Comparison of ENCODE assay signal across 8 cellular contexts in genomic region chr21:45596704-45597318, GRCh38. TPM values are rescaled to one million over a fixed set of nuclear protein-coding genes. Genes with fewer than 3 reads are reported as not detected.
A peak's percentile ranks its signal among the peaks of the same experiment; 100 is the strongest.
DNase-seq lines count a peak whose midpoint lies in the region; ATAC-seq and TF ChIP-seq lines count a peak whose summit lies in the region.

No MANE protein-coding gene starts in this region.

- peaks cover 12% of the 10 kb centered on the region for H3K27me3 Mint-ChIP-seq in glutamatergic neuron (ENCODE audit: unreplicated experiment)

- H3K27me3 ChIP-seq in uterus = no peaks in the 10 kb centered on the region

- intact Hi-C loops in posterior vena cava (cut with DNase I) = no loop called here
- intact Hi-C loops in uterus (cut with DNase I; ENCODE audit: low total_unique reads) = no loop called here

- H3K27ac Mint-ChIP-seq in glutamatergic neuron (ENCODE audit: unreplicated experiment) = peak overlapping the region; percentile 5

- peaks cover 9% of the 10 kb centered on the region for H3K4me1 Mint-ChIP-seq in glutamatergic neuron (ENCODE audit: low read depth, unreplicated experiment)

- H3K4me3 Mint-ChIP-seq in glutamatergic neuron (ENCODE audit: unreplicated experiment) = peak overlapping the region; percentile 20

- no peak for TF ChIP-seq POLR2A in uterus (IDR thresholded peaks at IDR 0.05)

- H3K4me3 ChIP-seq in uterus = no peak overlapping the region

- H3K9me3 Mint-ChIP-seq in glutamatergic neuron (ENCODE audit: unreplicated experiment) = peaks cover 6% of the 10 kb centered on the region

- POLR2A ChIA-PET in RWPE1 (lab: Yijun Ruan, JAX; ENCODE audit: low non-redundant PET) = no interaction called here

- H3K4me1 ChIP-seq in uterus = no peaks in the 10 kb centered on the region

- H3K27ac ChIP-seq in RWPE1 (no peak overlapping the region), uterus (no peak overlapping the region)

- no peaks in the 10 kb centered on the region for H3K36me3 ChIP-seq in uterus

- no peaks in the 10 kb centered on the region for H3K9me3 ChIP-seq in uterus

- peak; percentile 39 for ATAC-seq in HG03565 (IDR thresholded peaks at IDR 0.05; ENCODE audit: unreplicated experiment)
- no peak for ATAC-seq in HG03039 (IDR thresholded peaks at IDR 0.05; ENCODE audit: unreplicated experiment)

- DNase-seq in COR-L47 (lab: John Stamatoyannopoulos, UW) (peak; percentile 59), RWPE1 (ENCODE audit: low spot score) (peak; percentile 57), glutamatergic neuron (peak; percentile 63), posterior vena cava (ENCODE audit: low spot score) (peak; percentile 83), uterus (peak; percentile 54 to 55)
- peak; percentile 66 for DNase-seq in activated effector memory CD4-positive, alpha-beta T cell treated with Interleukin-2 at 50 U/mL for 16 hours

- CTCF ChIA-PET in RWPE1 (lab: Yijun Ruan, JAX) = interaction anchor here (0.6 to 1.6 kb wide), 4 partner anchors 41 to 456 kb away, joined by 3 to 10 read pairs (median 4); no protein-coding TSS in a partner anchor

- H3K36me3 Mint-ChIP-seq in glutamatergic neuron (ENCODE audit: unreplicated experiment) = peaks cover 26% of the 10 kb centered on the region

- TF ChIP-seq CTCF in RWPE1 (conservative IDR thresholded peaks at IDR 0.05; ENCODE audit: low read depth) (peak; percentile 85), glutamatergic neuron (IDR thresholded peaks at IDR 0.05; ENCODE audit: partially characterized antibody, unreplicated experiment) (peak; percentile 25), uterus (IDR thresholded peaks at IDR 0.05) (peak; percentile 66 to 82 (median 74))

RNA-seq across cellular contexts. Expression of gene PCBP3, which starts 46.7 kb away (rescaled TPM):
- total RNA-seq in glutamatergic neuron (ENCODE audit: unreplicated experiment) (72.7 TPM), posterior vena cava (1 to 10 TPM; 2.6 to 7.4 TPM), uterus (1 to 10 TPM in 2 of 4 donors, under 1 TPM in 1, not detected in 1; 0.77 to 8.6 (median 3.2) TPM)

RNA-seq across cellular contexts. Expression of gene SLC19A1, which starts 54.6 kb away (rescaled TPM):
- total RNA-seq in glutamatergic neuron (ENCODE audit: unreplicated experiment) (53.3 TPM), posterior vena cava (1 to 10 TPM; 4.5 to 6.5 TPM), uterus (10 to 100 TPM in 2 of 4 donors, 1 to 10 TPM in 1, not detected in 1; 7.6 to 12.8 (median 10.3) TPM)

Comparison
In these comparisons a context has a peak if more than half of its experiments do, and no peak if none do; other contexts are left out.
1. CTCF ChIP-seq: peak in every context shown above with its lines; median percentile 85 in RWPE1; 74 in uterus; 25 in glutamatergic neuron.